3 cellular contexts compared by ENCODE assay signal in the genomic region with DNA sequence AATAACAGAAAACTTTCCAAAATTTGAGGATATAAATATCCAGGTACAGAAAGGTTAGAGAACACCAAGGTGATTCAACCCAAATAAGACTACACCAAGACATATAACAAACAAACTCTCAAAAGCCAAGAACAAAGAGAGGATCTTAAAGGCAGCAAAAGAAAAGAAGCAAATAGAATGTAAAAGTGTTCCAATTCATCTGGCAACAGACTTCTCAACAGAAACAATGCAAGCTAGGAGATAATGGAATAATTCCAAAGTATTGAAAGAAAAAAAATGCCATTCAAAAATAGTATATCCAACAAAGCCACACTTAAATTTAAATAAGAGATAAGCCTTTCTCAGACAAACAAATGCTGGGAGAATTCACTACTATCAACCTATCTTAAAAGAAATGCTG.
TF ChIP-seq lines count a peak whose summit lies in the region.

No MANE protein-coding gene starts in this region.

TF ChIP-seq in WTC11, 78 proteins besides CTCF, POLR2A, EP300 and RAD21:
- no peak for TF ChIP-seq EMX1 (CRISPR knock-in tag; IDR thresholded peaks at IDR 0.05)
- TF ChIP-seq HMGA2 (CRISPR knock-in tag; IDR thresholded peaks at IDR 0.05): no peak
- no peak for TF ChIP-seq ZBTB21 (CRISPR knock-in tag; IDR thresholded peaks at IDR 0.05; ENCODE audit: borderline replicate concordance)
- TF ChIP-seq NR3C1 (CRISPR knock-in tag; conservative IDR thresholded peaks at IDR 0.05; ENCODE audit: low read depth): no peak
- TF ChIP-seq ETV6 (CRISPR knock-in tag; IDR thresholded peaks at IDR 0.05): no peak
- TF ChIP-seq ZNF317 (CRISPR knock-in tag; IDR thresholded peaks at IDR 0.05; ENCODE audit: borderline replicate concordance, low read depth): peak; percentile 75; the same call in 1 of the 2 replicates
- TF ChIP-seq, protein P1, sequence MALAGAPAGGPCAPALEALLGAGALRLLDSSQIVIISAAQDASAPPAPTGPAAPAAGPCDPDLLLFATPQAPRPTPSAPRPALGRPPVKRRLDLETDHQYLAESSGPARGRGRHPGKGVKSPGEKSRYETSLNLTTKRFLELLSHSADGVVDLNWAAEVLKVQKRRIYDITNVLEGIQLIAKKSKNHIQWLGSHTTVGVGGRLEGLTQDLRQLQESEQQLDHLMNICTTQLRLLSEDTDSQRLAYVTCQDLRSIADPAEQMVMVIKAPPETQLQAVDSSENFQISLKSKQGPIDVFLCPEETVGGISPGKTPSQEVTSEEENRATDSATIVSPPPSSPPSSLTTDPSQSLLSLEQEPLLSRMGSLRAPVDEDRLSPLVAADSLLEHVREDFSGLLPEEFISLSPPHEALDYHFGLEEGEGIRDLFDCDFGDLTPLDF (CRISPR knock-in tag; IDR thresholded peaks at IDR 0.05): no peak

TF ChIP-seq in K562, 482 proteins besides CTCF, POLR2A, EP300 and RAD21:
- no peak for TF ChIP-seq ZNF121 (CRISPR knock-in tag; conservative IDR thresholded peaks at IDR 0.05)
- no peak for TF ChIP-seq FOS (IDR thresholded peaks at IDR 0.05; ENCODE audit: extremely low read depth, insufficient read length)
- TF ChIP-seq TRIM28 (IDR thresholded peaks at IDR 0.05): peak; percentile 56; the same call in 1 of the 2 replicates
- TF ChIP-seq, protein P2, sequence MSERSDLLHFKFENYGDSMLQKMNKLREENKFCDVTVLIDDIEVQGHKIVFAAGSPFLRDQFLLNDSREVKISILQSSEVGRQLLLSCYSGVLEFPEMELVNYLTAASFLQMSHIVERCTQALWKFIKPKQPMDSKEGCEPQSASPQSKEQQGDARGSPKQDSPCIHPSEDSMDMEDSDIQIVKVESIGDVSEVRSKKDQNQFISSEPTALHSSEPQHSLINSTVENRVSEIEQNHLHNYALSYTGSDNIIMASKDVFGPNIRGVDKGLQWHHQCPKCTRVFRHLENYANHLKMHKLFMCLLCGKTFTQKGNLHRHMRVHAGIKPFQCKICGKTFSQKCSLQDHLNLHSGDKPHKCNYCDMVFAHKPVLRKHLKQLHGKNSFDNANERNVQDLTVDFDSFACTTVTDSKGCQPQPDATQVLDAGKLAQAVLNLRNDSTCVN (CRISPR knock-in tag; IDR thresholded peaks at IDR 0.05): no peak
- TF ChIP-seq ZNF354B (CRISPR knock-in tag; IDR thresholded peaks at IDR 0.05): no peak

TF ChIP-seq in H1, 55 proteins besides CTCF, POLR2A, EP300 and RAD21:
- TF ChIP-seq BCL11A (IDR thresholded peaks at IDR 0.05; ENCODE audit: low read depth in 2 of 2, low read length in 2 of 2): no peak
- TF ChIP-seq TAF7 (optimal IDR thresholded peaks at IDR 0.05; ENCODE audit: borderline replicate concordance, low read depth, low read length): no peak
- TF ChIP-seq KDM1A (IDR thresholded peaks at IDR 0.05; ENCODE audit: borderline replicate concordance, low read length): no peak
- TF ChIP-seq BRCA1 (IDR thresholded peaks at IDR 0.05; ENCODE audit: low read depth, low read length): no peak
- TF ChIP-seq HDAC2 (IDR thresholded peaks at IDR 0.05; ENCODE audit: borderline replicate concordance in 1 of 2, low read depth in 2 of 2, low read length in 2 of 2): no peak
- no peak for TF ChIP-seq SIN3A (conservative IDR thresholded peaks at IDR 0.05 in 1 of 2, IDR thresholded peaks at IDR 0.05 in 1 of 2; ENCODE audit: low read depth in 1 of 2, low read length in 2 of 2)
